Comparison of ENCODE assay signal across 17 cellular contexts in genomic region chr20:63952210-63952535, GRCh38. TPM values are rescaled to one million over a fixed set of nuclear protein-coding genes. Genes with fewer than 3 reads are reported as not detected.
DNase-seq lines count a peak whose midpoint lies in the region; ATAC-seq and TF ChIP-seq lines count a peak whose summit lies in the region.
"Had no signal": no experiment of that assay in that cellular context is flagged by ENCODE, and none has a peak within 500 bp of the region (broad histone marks: within the 10 kb centered on the region; RNA-seq: fewer than 3 reads in every experiment).

No MANE protein-coding gene starts in this region.

- TF ChIP-seq CTCF in breast epithelium (IDR thresholded peaks at IDR 0.05) = no peak
- TF ChIP-seq CTCF in mammary epithelial cell (conservative IDR thresholded peaks at IDR 0.05 in 1 of 2, IDR thresholded peaks at IDR 0.05 in 1 of 2; ENCODE audit: extremely low read depth in 1 of 2, insufficient read depth in 1 of 2, low read depth in 1 of 2, low read length in 2 of 2) = no peak
- no peak for TF ChIP-seq CTCF in esophagus squamous epithelium (IDR thresholded peaks at IDR 0.05)
- no peak for TF ChIP-seq CTCF in prostate gland (IDR thresholded peaks at IDR 0.05)
- TF ChIP-seq CTCF in upper lobe of left lung (IDR thresholded peaks at IDR 0.05) = no peak

- peaks cover 88% of the 10 kb centered on the region for H3K79me2 ChIP-seq in mammary epithelial cell (ENCODE audit: insufficient read depth, low read length)

- peaks cover 17% of the 10 kb centered on the region for H4K20me1 ChIP-seq in mammary epithelial cell (ENCODE audit: insufficient read depth, low read length)

- WGBS in mammary epithelial cell (ENCODE audit: low coverage, missing lambda C conversion rate) = 97% methylated on average over 7 of the region's 15 CpGs
- 29% methylated on average over 4 of the region's 15 CpGs; no CpG with 5 or more reads in 1 of the 2 donors for WGBS in esophagus squamous epithelium, 2 donors
- 62% methylated on average over 15 of the region's 15 CpGs for WGBS in prostate gland
- WGBS in upper lobe of left lung, 2 donors = 90% methylated on average over 2 to 13 of the region's 15 CpGs

- H3K4me2 ChIP-seq in mammary epithelial cell (ENCODE audit: insufficient read depth, low read depth, low read length) = no peak overlapping the region

- H3K4me1 ChIP-seq in breast epithelium (peaks cover 20 to 40% of the 10 kb centered on the region in 2 donors), mammary epithelial cell (ENCODE audit: insufficient read depth, low read length) (peaks cover 55% of the 10 kb centered on the region), esophagus squamous epithelium (peaks cover 77 to 92% (median 85%) of the 10 kb centered on the region in 3 donors), prostate gland (replicated peaks) (peaks cover 57% of the 10 kb centered on the region), upper lobe of left lung (peaks cover 76 to 92% (median 79%) of the 10 kb centered on the region in 4 donors)

- CTCF ChIA-PET in mammary epithelial cell (lab: Charles Lee; ENCODE audit: low non-redundant PET) = no interaction called here

- no peaks in the 10 kb centered on the region for H3K36me3 ChIP-seq in breast epithelium
- no peaks in the 10 kb centered on the region for H3K36me3 ChIP-seq in mammary epithelial cell (ENCODE audit: insufficient read depth, low read length)
- H3K36me3 ChIP-seq in esophagus squamous epithelium = peaks cover 0 to 9% (median 0%) of the 10 kb centered on the region in 3 donors
- H3K36me3 ChIP-seq in prostate gland = no peaks in the 10 kb centered on the region
- peaks cover 0 to 6% (median 2%) of the 10 kb centered on the region in 4 donors for H3K36me3 ChIP-seq in upper lobe of left lung

- H3K9ac ChIP-seq in mammary epithelial cell (ENCODE audit: insufficient read depth, low read length) = no peak overlapping the region
- H3K9ac ChIP-seq: GM23248 had no signal

- peak overlapping the region in 1 of 3 donors; percentile 46 for H3K4me3 ChIP-seq in breast epithelium
- H3K4me3 ChIP-seq in mammary epithelial cell (replicated peaks in 1 of 3; ENCODE audit: insufficient read depth in 1 of 3, low read depth in 2 of 3, low read length in 3 of 3) = no peak overlapping the region
- H3K4me3 ChIP-seq in esophagus squamous epithelium = peak overlapping the region in 1 of 4 donors; percentile 11
- no peak overlapping the region for H3K4me3 ChIP-seq in prostate gland
- no peak overlapping the region for H3K4me3 ChIP-seq in upper lobe of left lung
- H3K4me3 ChIP-seq: GM23248 had no signal

- intact Hi-C loops in breast epithelium (cut with DNase I; ENCODE audit: low total_unique reads) = no loop called here
- intact Hi-C loops in mammary epithelial cell (cut with micrococcal nuclease) = no loop called here
- intact Hi-C loops in esophagus squamous epithelium (cut with DNase I) = no loop called here
- intact Hi-C loops in prostate gland (cut with DNase I) = no loop called here

- dilution Hi-C loops in mammary epithelial cell (cut with HindIII; ENCODE audit: low sequenced_read_pairs) = no loop called here

- no peak for TF ChIP-seq EP300 in upper lobe of left lung (IDR thresholded peaks at IDR 0.05)

- H3K9me3 ChIP-seq in breast epithelium (no peaks in the 10 kb centered on the region), mammary epithelial cell (replicated peaks; ENCODE audit: insufficient read depth, low read length) (no peaks in the 10 kb centered on the region), esophagus squamous epithelium (no peaks in the 10 kb centered on the region), prostate gland (no peaks in the 10 kb centered on the region), upper lobe of left lung (no peaks in the 10 kb centered on the region)

- no peak for DNase-seq in breast epithelium (ENCODE audit: low spot score in 2 of 2)
- no peak for DNase-seq in mammary epithelial cell
- DNase-seq in esophagus squamous epithelium (lab: John Stamatoyannopoulos, UW) = no peak
- DNase-seq in prostate gland (ENCODE audit: low spot score) = no peak
- DNase-seq in upper lobe of left lung = peak in 1 of 2 donors; percentile 73
- no peak for DNase-seq in hepatic stellate cell (ENCODE audit: low spot score)
- DNase-seq in NCI-H510A treated with DMSO at 0.1 percent for 48 hours (lab: John Stamatoyannopoulos, UW) = no peak
- no peak for DNase-seq in NCI-H128 (lab: John Stamatoyannopoulos, UW; ENCODE audit: unreplicated experiment)
- DNase-seq: activated CD4-positive, alpha-beta T cell treated with anti-CD3 and anti-CD28 coated beads for 48 hours; activated naive CD8-positive, alpha-beta T cell treated with anti-CD3 and anti-CD28 coated beads, Interleukin-2, amount 10 ng/mL, durations not matched to agents 7 days and 5 days; CD4-positive, CD25-positive, alpha-beta regulatory T cell; central memory CD4-positive, alpha-beta T cell; GM23248; NCI-H510A; stimulated activated naive CD8-positive, alpha-beta T cell treated with anti-CD3 and anti-CD28 coated beads, Interleukin-15, amount 100 ng/mL, for 72 hours had no signal

- no peak for ATAC-seq in upper lobe of left lung (ENCODE audit: low FRiP score in 2 of 2)
- ATAC-seq: stimulated activated naive CD8-positive, alpha-beta T cell treated with anti-CD3 and anti-CD28 coated beads, Interleukin-15, amount 100 ng/mL, for 72 hours had no signal

- TF ChIP-seq POLR2A in breast epithelium (IDR thresholded peaks at IDR 0.05) (no peak), esophagus squamous epithelium (IDR thresholded peaks at IDR 0.05) (no peak), prostate gland (IDR thresholded peaks at IDR 0.05) (no peak), upper lobe of left lung (IDR thresholded peaks at IDR 0.05) (no peak)

- in situ Hi-C loops in mammary epithelial cell (cut with MboI; ENCODE audit: low sequenced_read_pairs in 2 of 2) = no loop called here

- BruUV-seq in mammary epithelial cell (replicated peaks; lab: Mats Ljungman, UMichigan) = no TSS peak

- H3K27me3 ChIP-seq in breast epithelium (no peaks in the 10 kb centered on the region), mammary epithelial cell (ENCODE audit: insufficient read depth, low read length) (no peaks in the 10 kb centered on the region), esophagus squamous epithelium (no peaks in the 10 kb centered on the region), prostate gland (replicated peaks; ENCODE audit: insufficient read depth) (no peaks in the 10 kb centered on the region), upper lobe of left lung (no peaks in the 10 kb centered on the region)

- no peak overlapping the region for H2AFZ ChIP-seq in mammary epithelial cell (ENCODE audit: low read depth, low read length)
- H2AFZ ChIP-seq: GM23248 had no signal

- peak overlapping the region; percentile 89 for H3K27ac ChIP-seq in breast epithelium
- H3K27ac ChIP-seq in mammary epithelial cell (ENCODE audit: insufficient read depth, low read depth, low read length) = no peak overlapping the region
- H3K27ac ChIP-seq in esophagus squamous epithelium = peak overlapping the region; percentile 93 to 99 (median 96)
- H3K27ac ChIP-seq in prostate gland = peak overlapping the region; percentile 87 to 90
- peak overlapping the region in 3 of 4 donors; percentile 65 to 91 (median 87) for H3K27ac ChIP-seq in upper lobe of left lung
- H3K27ac ChIP-seq: GM23248 had no signal

RNA-seq across cellular contexts. Expression of gene UCKL1, which starts 4.0 kb away (rescaled TPM):
- total RNA-seq in breast epithelium = 10 to 100 TPM; 24.2 to 44.9 (median 36.3) TPM
- 10 to 100 TPM; 28.5 to 34.3 TPM for total RNA-seq in mammary epithelial cell
- 37.0 TPM for polyA plus RNA-seq in mammary epithelial cell
- 17.7 TPM for polyA minus RNA-seq in mammary epithelial cell
- total RNA-seq in esophagus squamous epithelium = 10 to 100 TPM; 23.1 to 38.0 (median 25.6) TPM
- total RNA-seq in prostate gland = 10 to 100 TPM; 46.6 to 66.2 TPM
- 100 to 1,000 TPM in 1 of 6 donors, 10 to 100 TPM in 5; 23.0 to 103 (median 37.3) TPM for total RNA-seq in upper lobe of left lung

RNA-seq across cellular contexts. Expression of gene ZNF512B, which starts 17.6 kb away (rescaled TPM):
- total RNA-seq in breast epithelium = 10 to 100 TPM in 1 of 3 donors, 1 to 10 TPM in 2; 5.8 to 12.7 (median 9.2) TPM
- total RNA-seq in mammary epithelial cell = 10 to 100 TPM in 1 of 2 donors, 1 to 10 TPM in 1; 9.2 to 17.2 TPM
- 3.2 TPM for polyA plus RNA-seq in mammary epithelial cell
- polyA minus RNA-seq in mammary epithelial cell = 3.9 TPM
- 10 to 100 TPM; 10.7 to 17.6 (median 14.2) TPM for total RNA-seq in esophagus squamous epithelium
- 10 to 100 TPM; 12.2 to 24.6 TPM for total RNA-seq in prostate gland
- 10 to 100 TPM; 10.8 to 22.0 (median 16.3) TPM for total RNA-seq in upper lobe of left lung

RNA-seq across cellular contexts. Expression of gene SAMD10, which starts 27.3 kb away (rescaled TPM):
- total RNA-seq in breast epithelium (1 to 10 TPM in 2 of 3 donors, under 1 TPM in 1; 0.96 to 3.3 (median 2.8) TPM), mammary epithelial cell (1 to 10 TPM; 1.5 to 3.5 TPM), esophagus squamous epithelium (10 to 100 TPM in 1 of 4 donors, 1 to 10 TPM in 3; 5.1 to 15.9 (median 6.8) TPM), prostate gland (10 to 100 TPM in 1 of 2 donors, 1 to 10 TPM in 1; 6.0 to 14.7 TPM), upper lobe of left lung (1 to 10 TPM; 2.6 to 7.2 (median 4.7) TPM)
- 0.83 TPM for polyA plus RNA-seq in mammary epithelial cell
- 0.67 TPM for polyA minus RNA-seq in mammary epithelial cell
- total RNA-seq: A172, SK-MEL-5 had no signal

RNA-seq across cellular contexts. Expression of gene PRPF6, which starts 28.8 kb away (rescaled TPM):
- total RNA-seq in breast epithelium (10 to 100 TPM; 53.9 to 67.5 (median 59.6) TPM), mammary epithelial cell (10 to 100 TPM; 33.5 to 56.9 TPM), esophagus squamous epithelium (10 to 100 TPM; 34.1 to 57.4 (median 45.8) TPM), prostate gland (10 to 100 TPM; 60.9 to 99.6 TPM), upper lobe of left lung (100 to 1,000 TPM in 1 of 6 donors, 10 to 100 TPM in 5; 60.5 to 113 (median 68.0) TPM)
- polyA plus RNA-seq in mammary epithelial cell = 34.0 TPM
- 81.7 TPM for polyA minus RNA-seq in mammary epithelial cell

RNA-seq across cellular contexts. Expression of gene DNAJC5, which starts 57.2 kb away (rescaled TPM):
- 10 to 100 TPM; 31.1 to 37.9 (median 37.0) TPM for total RNA-seq in breast epithelium
- 10 to 100 TPM; 77.0 to 78.7 TPM for total RNA-seq in mammary epithelial cell
- 54.8 TPM for polyA plus RNA-seq in mammary epithelial cell
- polyA minus RNA-seq in mammary epithelial cell = 106 TPM
- 10 to 100 TPM; 58.7 to 89.5 (median 75.4) TPM for total RNA-seq in esophagus squamous epithelium
- total RNA-seq in prostate gland = 10 to 100 TPM; 44.4 to 66.6 TPM
- total RNA-seq in upper lobe of left lung = 10 to 100 TPM; 44.6 to 66.0 (median 60.7) TPM
